In the genomic region with DNA sequence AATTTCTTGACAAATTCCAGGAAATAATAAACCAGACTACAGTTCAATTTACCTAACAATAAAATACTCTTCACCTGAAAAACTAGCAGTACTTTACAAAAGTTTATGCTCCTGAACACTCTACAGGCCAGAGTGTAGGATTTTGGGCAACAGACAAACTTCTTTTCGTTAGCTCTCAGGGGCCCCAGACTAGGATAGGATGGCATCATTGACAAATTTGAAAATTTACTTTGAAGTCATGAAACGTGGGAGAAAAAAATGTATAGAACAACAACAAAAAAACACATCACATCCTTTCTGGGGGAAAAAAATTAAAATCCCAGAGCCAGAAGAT, we compare ENCODE assay signal across 8 cellular contexts. TPM values are rescaled to one million over a fixed set of nuclear protein-coding genes. Genes with fewer than 3 reads are reported as not detected.
DNase-seq lines count a peak whose midpoint lies in the region; ATAC-seq and TF ChIP-seq lines count a peak whose summit lies in the region.

No MANE protein-coding gene starts in this region.

- H3K36me3 ChIP-seq in sigmoid colon, result no peaks in the 10 kb centered on the region

- peak overlapping the region; percentile 77 for H3K4me3 ChIP-seq in GM12865 (ENCODE audit: low read depth, low read length)
- peak overlapping the region; percentile 96 for H3K4me3 ChIP-seq in fibroblast of the aortic adventitia (ENCODE audit: low read depth, low read length)
- peak overlapping the region; percentile 74 to 90 (median 80) for H3K4me3 ChIP-seq in sigmoid colon

- DNase-seq in GM12865 (ENCODE audit: low read depth) (no peak), fibroblast of the aortic adventitia (ENCODE audit: low read depth) (no peak), sigmoid colon (no peak), NCI-H187 treated with DMSO at 0.1 percent for 48 hours (lab: John Stamatoyannopoulos, UW) (no peak), HuH-7 (ENCODE audit: low spot score) (no peak), NOMO-1 treated with dmso at 0.1 percent for 144 hours (lab: John Stamatoyannopoulos, UW; ENCODE audit: unreplicated experiment) (no peak)

- TF ChIP-seq EP300 in sigmoid colon (IDR thresholded peaks at IDR 0.05), result no peak

- no peak for TF ChIP-seq POLR2A in sigmoid colon (IDR thresholded peaks at IDR 0.05)

- H3K9me3 ChIP-seq in sigmoid colon, result no peaks in the 10 kb centered on the region

- WGBS in sigmoid colon, 2 donors, result 1% methylated on average over 2 of the region's 2 CpGs

- ATAC-seq in GM21390 (IDR thresholded peaks at IDR 0.05; ENCODE audit: unreplicated experiment), result no peak

- H3K27me3 ChIP-seq in sigmoid colon, result no peaks in the 10 kb centered on the region

- peaks cover 0 to 68% (median 58%) of the 10 kb centered on the region in 4 donors for H3K4me1 ChIP-seq in sigmoid colon

- TF ChIP-seq CTCF in GM12865 (IDR thresholded peaks at IDR 0.05; ENCODE audit: insufficient read depth, low read depth, low read length, missing control alignments) (no peak), VCaP (conservative IDR thresholded peaks at IDR 0.05) (no peak), fibroblast of the aortic adventitia (IDR thresholded peaks at IDR 0.05; ENCODE audit: insufficient read depth, low read length) (no peak), sigmoid colon (IDR thresholded peaks at IDR 0.05) (no peak)

- intact Hi-C loops in sigmoid colon (cut with DNase I), result loop anchor here (2.0 to 10.0 kb wide), 3 partner anchors 24 to 292 kb away; partner anchors contain the start of genes KHDRBS1 and PEF1

- peak overlapping the region; percentile 95 for H3K27ac ChIP-seq in VCaP
- H3K27ac ChIP-seq in sigmoid colon, result peak overlapping the region; percentile 95 to 97 (median 96)

RNA-seq across cellular contexts. Expression of gene PTP4A2, which starts 1.2 kb away (rescaled TPM):
- total RNA-seq in fibroblast of the aortic adventitia (ENCODE audit: low replicate concordance) (428 and 692 TPM in 2 replicates), sigmoid colon (100 to 1,000 TPM; 226 to 327 (median 255) TPM)
- 100 to 1,000 TPM; 145 to 228 (median 177) TPM for polyA plus RNA-seq in sigmoid colon
